9 cellular contexts compared by ENCODE assay signal in genomic region chr17:47276444-47276843, GRCh38. TPM values are rescaled to one million over a fixed set of nuclear protein-coding genes. Genes with fewer than 3 reads are reported as not detected.
DNase-seq lines count a peak whose midpoint lies in the region; ATAC-seq, FAIRE-seq and TF ChIP-seq lines count a peak whose summit lies in the region.
"Had no signal": no experiment of that assay in that cellular context is flagged by ENCODE, and none has a peak within 500 bp of the region (broad histone marks: within the 10 kb centered on the region; RNA-seq: fewer than 3 reads in every experiment).

No MANE protein-coding gene starts in this region.

- CTCF ChIA-PET in A549 (lab: Yijun Ruan, JAX) = interaction anchor here (1.2 to 2.8 kb wide), 4 partner anchors 11 to 49 kb away, joined by 3 to 9 read pairs (median 4); no protein-coding TSS in a partner anchor
- CTCF ChIA-PET in activated CD8-positive, alpha-beta T cell treated with anti-CD3 and anti-CD28 coated beads, Interleukin-2, amount 10 ng/mL, durations not matched to agents 7 days and 5 days (lab: Charles Lee) = no interaction called here

- no peaks in the 10 kb centered on the region for H3K9me3 Mint-ChIP-seq in activated CD8-positive, alpha-beta T cell treated with anti-CD3 and anti-CD28 coated beads, Interleukin-2, amount 10 ng/mL, durations not matched to agents 7 days and 5 days (ENCODE audit: insufficient read depth)

- TF ChIP-seq POLR2A in A549 (IDR thresholded peaks at IDR 0.05; ENCODE audit: low read length) = no peak

- TF ChIP-seq CTCF in A549 (IDR thresholded peaks at IDR 0.05) = no peak

- H3K9me3 ChIP-seq in A549 = no peaks in the 10 kb centered on the region
- H3K9me3 ChIP-seq in right cardiac atrium (ENCODE audit: control insufficient read depth, low read length) = no peaks in the 10 kb centered on the region

- H3K9ac ChIP-seq in rectal smooth muscle tissue (ENCODE audit: low read length) = peak overlapping the region; percentile 32

- 68% methylated on average over 3 of the region's 3 CpGs for WGBS in A549 (ENCODE audit: missing lambda C conversion rate)
- 79% methylated on average over 3 of the region's 3 CpGs for WGBS in right cardiac atrium

- TF ChIP-seq RAD21 in A549 (conservative IDR thresholded peaks at IDR 0.05 in 1 of 2, IDR thresholded peaks at IDR 0.05 in 1 of 2) = no peak

- peaks cover 9% of the 10 kb centered on the region for H3K4me1 Mint-ChIP-seq in activated CD8-positive, alpha-beta T cell treated with anti-CD3 and anti-CD28 coated beads, Interleukin-2, amount 10 ng/mL, durations not matched to agents 7 days and 5 days (ENCODE audit: low read depth)

- H3K27ac ChIP-seq in A549 (peak overlapping the region in 1 of 2 experiments; percentile 13; a peak in 1 of 6 replicates), right cardiac atrium (ENCODE audit: low read length) (peak overlapping the region; percentile 87), rectal smooth muscle tissue (ENCODE audit: low read depth, low read length) (peak overlapping the region; percentile 98)

- H3K27me3 ChIP-seq in right cardiac atrium (ENCODE audit: control insufficient read depth, insufficient read depth) = no peaks in the 10 kb centered on the region
- H3K27me3 ChIP-seq in rectal smooth muscle tissue (ENCODE audit: control insufficient read depth, insufficient read depth, low read length) = no peaks in the 10 kb centered on the region

- no peak overlapping the region for H3K27ac Mint-ChIP-seq in activated CD8-positive, alpha-beta T cell treated with anti-CD3 and anti-CD28 coated beads, Interleukin-2, amount 10 ng/mL, durations not matched to agents 7 days and 5 days

- H3K4me1 ChIP-seq in A549 = peaks cover 12% of the 10 kb centered on the region; the same call in 2 of the 3 replicates
- peaks cover 34% of the 10 kb centered on the region for H3K4me1 ChIP-seq in right cardiac atrium (ENCODE audit: control insufficient read depth, insufficient read depth, low read length)
- H3K4me1 ChIP-seq in rectal smooth muscle tissue (ENCODE audit: control insufficient read depth, insufficient read depth, low read length) = peaks cover 63% of the 10 kb centered on the region

- no peak for TF ChIP-seq EP300 in A549 (IDR thresholded peaks at IDR 0.05)

- H3K4me3 Mint-ChIP-seq in activated CD8-positive, alpha-beta T cell treated with anti-CD3 and anti-CD28 coated beads, Interleukin-2, amount 10 ng/mL, durations not matched to agents 7 days and 5 days = no peak overlapping the region

- DNase-seq in A549 (ENCODE audit: low read depth in 1 of 2, low spot score in 1 of 2) = no peak
- peak; percentile 26 for DNase-seq in M059J (ENCODE audit: low read depth)
- no peak for DNase-seq in right cardiac atrium
- no peak for DNase-seq in activated CD8-positive, alpha-beta T cell treated with anti-CD3 and anti-CD28 coated beads, Interleukin-2, amount 10 ng/mL, durations not matched to agents 7 days and 5 days
- no peak for DNase-seq in hippocampal formation (lab: John Stamatoyannopoulos, UW)

- no peaks in the 10 kb centered on the region for H3K36me3 Mint-ChIP-seq in activated CD8-positive, alpha-beta T cell treated with anti-CD3 and anti-CD28 coated beads, Interleukin-2, amount 10 ng/mL, durations not matched to agents 7 days and 5 days (ENCODE audit: low read depth)

- H3K27me3 Mint-ChIP-seq in activated CD8-positive, alpha-beta T cell treated with anti-CD3 and anti-CD28 coated beads, Interleukin-2, amount 10 ng/mL, durations not matched to agents 7 days and 5 days (ENCODE audit: low read depth) = peaks cover 21% of the 10 kb centered on the region

- POLR2A ChIA-PET in A549 (lab: Yijun Ruan, JAX) = no interaction called here
- POLR2A ChIA-PET in activated CD8-positive, alpha-beta T cell treated with anti-CD3 and anti-CD28 coated beads, Interleukin-2, amount 10 ng/mL, durations not matched to agents 7 days and 5 days (lab: Charles Lee) = no interaction called here

- no peaks in the 10 kb centered on the region for H3K36me3 ChIP-seq in rectal smooth muscle tissue (ENCODE audit: control insufficient read depth, insufficient read depth, low read length)

- ATAC-seq in A549 (no peak), right cardiac atrium (peak in 1 of 2 donors; percentile 5), GM21390 (IDR thresholded peaks at IDR 0.05; ENCODE audit: unreplicated experiment) (no peak), GM19351 (IDR thresholded peaks at IDR 0.05; ENCODE audit: unreplicated experiment) (no peak)
- ATAC-seq in activated CD8-positive, alpha-beta T cell treated with anti-CD3 and anti-CD28 coated beads, Interleukin-2, amount 10 ng/mL, durations not matched to agents 7 days and 5 days = no peak

- no peak for FAIRE-seq in A549 (lab: Jason Lieb, UNC)

- H3K4me3 ChIP-seq in A549 = no peak overlapping the region
- H3K4me3 ChIP-seq in right cardiac atrium (ENCODE audit: low read length) = no peak overlapping the region
- peak overlapping the region; percentile 2 for H3K4me3 ChIP-seq in rectal smooth muscle tissue (ENCODE audit: low read length)

- intact Hi-C loops in right cardiac atrium (cut with DNase I) = no loop called here

- 0 out of 3 replicates have a peak overlapping the region, but pooled peaks have one; percentile 18 for H3K4me2 ChIP-seq in A549

TF ChIP-seq in A549, 52 proteins besides CTCF, POLR2A, EP300 and RAD21 (continues in another document):
- TF ChIP-seq RFX5 (IDR thresholded peaks at IDR 0.05) (no peak), PBX3 (IDR thresholded peaks at IDR 0.05) (no peak), HMGXB4 (CRISPR knock-in tag; IDR thresholded peaks at IDR 0.05; ENCODE audit: borderline replicate concordance) (no peak), FOSB (CRISPR knock-in tag; IDR thresholded peaks at IDR 0.05) (no peak), CHD2 (IDR thresholded peaks at IDR 0.05; ENCODE audit: low read length, partially characterized antibody) (no peak), TFCP2L1 (CRISPR knock-in tag; IDR thresholded peaks at IDR 0.05) (no peak), SMC3 (IDR thresholded peaks at IDR 0.05) (no peak), NPAS2 (CRISPR knock-in tag; IDR thresholded peaks at IDR 0.05; ENCODE audit: borderline replicate concordance) (no peak), TP53 (CRISPR knock-in tag; IDR thresholded peaks at IDR 0.05) (no peak), MYC (IDR thresholded peaks at IDR 0.05; ENCODE audit: borderline replicate concordance, low read length) (no peak), GATA3 (IDR thresholded peaks at IDR 0.05; ENCODE audit: borderline replicate concordance) (no peak), MAX (IDR thresholded peaks at IDR 0.05) (no peak), NFE2L2 (conservative IDR thresholded peaks at IDR 0.05; ENCODE audit: low read length) (no peak), HOXA7 (CRISPR knock-in tag; IDR thresholded peaks at IDR 0.05) (no peak), FOSL2 (IDR thresholded peaks at IDR 0.05) (no peak), FOSL2 (CRISPR knock-in tag; IDR thresholded peaks at IDR 0.05) (no peak)

RNA-seq across cellular contexts. Expression of gene ITGB3, which starts 22.8 kb away (rescaled TPM):
- polyA plus RNA-seq in A549 (2011; rRNA removed) (0.34 and 0.90 TPM in 2 replicates), A549 (2017; fragmentation: RNase III; extraction: RNeasy Plus Mini Kit Qiagen cat#74134 plus additional on column Dnase treatment) (3.7 to 6.2 TPM (median 5.0 TPM) in 3 replicates), right cardiac atrium (2.3 TPM)
- polyA plus RNA-seq in A549 (2012; cell fraction: cytosol; rRNA removed) = 0.15 and 0.32 TPM in 2 replicates
- polyA plus RNA-seq in A549 (2012; cell fraction: nucleus; rRNA removed) = 0.18 and 0.29 TPM in 2 replicates
- 1.7 and 2.6 TPM in 2 replicates for polyA minus RNA-seq in A549 (2011; rRNA and poly(A)+ RNA removed)
- total RNA-seq in M059J (2014; rRNA removed; shearing (Covaris generic)) = 0.94 and 3.1 TPM in 2 replicates
- total RNA-seq in right cardiac atrium = 10 to 100 TPM in 1 of 4 donors, 1 to 10 TPM in 3; 5.0 to 11.9 (median 6.5) TPM
- under 1 TPM; 0.29 to 0.73 TPM for total RNA-seq in activated CD8-positive, alpha-beta T cell treated with anti-CD3 and anti-CD28 coated beads, Interleukin-2, amount 10 ng/mL, durations not matched to agents 7 days and 5 days
- total RNA-seq: OCI-LY7 had no signal

RNA-seq across cellular contexts. Expression of gene EFCAB13, which starts 47.3 kb away (rescaled TPM):
- polyA plus RNA-seq in A549 (2011; rRNA removed) (4.1 and 6.0 TPM in 2 replicates), A549 (2017; fragmentation: RNase III; extraction: RNeasy Plus Mini Kit Qiagen cat#74134 plus additional on column Dnase treatment) (2.9 to 4.2 TPM (median 3.2 TPM) in 3 replicates), right cardiac atrium (2.1 TPM)
- 0.79 and 1.2 TPM in 2 replicates for polyA plus RNA-seq in A549 (2012; cell fraction: cytosol; rRNA removed)
- polyA plus RNA-seq in A549 (2012; cell fraction: nucleus; rRNA removed) = 0.36 and 0.73 TPM in 2 replicates
- polyA minus RNA-seq in A549 (2011; rRNA and poly(A)+ RNA removed) = 0.74 and 2.2 TPM in 2 replicates
- 2.5 and 3.1 TPM in 2 replicates for total RNA-seq in M059J (2014; rRNA removed; shearing (Covaris generic))
- 1 to 10 TPM; 5.9 to 8.5 (median 7.5) TPM for total RNA-seq in right cardiac atrium
- 1 to 10 TPM; 4.4 to 4.6 TPM for total RNA-seq in activated CD8-positive, alpha-beta T cell treated with anti-CD3 and anti-CD28 coated beads, Interleukin-2, amount 10 ng/mL, durations not matched to agents 7 days and 5 days
